ENCODE assay signal across 15 cellular contexts in genomic region chr5:56668996-56669395, GRCh38.
DNase-seq lines count a peak whose midpoint lies in the region; ATAC-seq and TF ChIP-seq lines count a peak whose summit lies in the region.
"Had no signal": no experiment of that assay in that cellular context is flagged by ENCODE, and none has a peak within 500 bp of the region (broad histone marks: within the 10 kb centered on the region; RNA-seq: fewer than 3 reads in every experiment).

No MANE protein-coding gene starts in this region.

- TF ChIP-seq CTCF in colonic mucosa (IDR thresholded peaks at IDR 0.05) = no peak

- no peaks in the 10 kb centered on the region for H3K9me3 ChIP-seq in colonic mucosa

- H3K4me3 ChIP-seq in colonic mucosa = no peak overlapping the region
- no peak overlapping the region for H3K4me3 ChIP-seq in skin epidermis
- H3K4me3 ChIP-seq: MG63 had no signal

- H3K27me3 ChIP-seq in colonic mucosa = no peaks in the 10 kb centered on the region
- H3K27me3 ChIP-seq: MG63 had no signal

- H3K27ac Mint-ChIP-seq in T-helper 2 cell treated with Interferon-gamma antibody and Interleukin-4, amounts not matched to agents 5 μg/mL and 100 μg/mL, for 36 hours = no peak overlapping the region
- H3K27ac Mint-ChIP-seq: activated naive CD4-positive, alpha-beta T cell treated with anti-CD3 and anti-CD28 coated beads for 36 hours had no signal

- H3K4me1 Mint-ChIP-seq in T-helper 2 cell treated with Interferon-gamma antibody and Interleukin-4, amounts not matched to agents 5 μg/mL and 100 μg/mL, for 36 hours (ENCODE audit: low read depth) = peaks cover 47% of the 10 kb centered on the region

- no peaks in the 10 kb centered on the region for H3K36me3 ChIP-seq in colonic mucosa
- H3K36me3 ChIP-seq: MG63 had no signal

- H3K4me3 Mint-ChIP-seq in T-helper 2 cell treated with Interferon-gamma antibody and Interleukin-4, amounts not matched to agents 5 μg/mL and 100 μg/mL, for 36 hours = no peak overlapping the region
- H3K4me3 Mint-ChIP-seq: activated naive CD4-positive, alpha-beta T cell treated with anti-CD3 and anti-CD28 coated beads for 36 hours had no signal

- DNase-seq in DMS153 (lab: John Stamatoyannopoulos, UW) = peak; percentile 15
- no peak for DNase-seq in DMS153 treated with DMSO at 0.1 percent for 48 hours (lab: John Stamatoyannopoulos, UW; ENCODE audit: unreplicated experiment)
- peak; percentile 57 for DNase-seq in NCI-H345 (lab: John Stamatoyannopoulos, UW)
- no peak for DNase-seq in colonic mucosa
- DNase-seq in T-helper 2 cell treated with Interferon-gamma antibody and Interleukin-4, amounts not matched to agents 5 μg/mL and 100 μg/mL, for 36 hours (ENCODE audit: low spot score) = no peak
- DNase-seq: activated CD4-positive, alpha-beta T cell treated with anti-CD3 and anti-CD28 coated beads for 1 hour; activated naive CD4-positive, alpha-beta T cell treated with anti-CD3 and anti-CD28 coated beads for 36 hours; MG63; posterior cingulate gyrus; stimulated activated CD4-positive, alpha-beta T cell treated with anti-CD3 and anti-CD28 coated beads, Interleukin-15, amount 100 ng/mL, for 24 hours had no signal

- peaks cover 14% of the 10 kb centered on the region for H3K27me3 Mint-ChIP-seq in T-helper 2 cell treated with Interferon-gamma antibody and Interleukin-4, amounts not matched to agents 5 μg/mL and 100 μg/mL, for 36 hours (ENCODE audit: low read depth)

- peak overlapping the region; percentile 28 for H3K27ac ChIP-seq in colonic mucosa
- peak overlapping the region in 14 of 21 experiments; percentile 1 to 82 (median 64) for H3K27ac ChIP-seq in skin epidermis
- H3K27ac ChIP-seq: 22Rv1 had no signal

- peaks cover 9% of the 10 kb centered on the region for H3K36me3 Mint-ChIP-seq in T-helper 2 cell treated with Interferon-gamma antibody and Interleukin-4, amounts not matched to agents 5 μg/mL and 100 μg/mL, for 36 hours (ENCODE audit: low read depth)

- no peaks in the 10 kb centered on the region for H3K4me1 ChIP-seq in colonic mucosa

- H3K9ac ChIP-seq in colonic mucosa (ENCODE audit: low read depth in 2 of 2, low read length in 2 of 2) = no peak overlapping the region

- ATAC-seq in GM21737 (IDR thresholded peaks at IDR 0.05; ENCODE audit: unreplicated experiment) (no peak), GM21447 (IDR thresholded peaks at IDR 0.05; ENCODE audit: unreplicated experiment) (no peak)
- ATAC-seq: Panc1 had no signal

- H3K9me3 Mint-ChIP-seq in T-helper 2 cell treated with Interferon-gamma antibody and Interleukin-4, amounts not matched to agents 5 μg/mL and 100 μg/mL, for 36 hours = peaks cover 12% of the 10 kb centered on the region

- intact Hi-C loops in colonic mucosa (cut with DNase I) = no loop called here

Comparison
In these comparisons a context has a peak if more than half of its experiments do, and no peak if none do; other contexts are left out.
1. DNase-seq: peak in DMS153 (single experiment) and NCI-H345 (single experiment); none in DMS153 treated with DMSO at 0.1 percent for 48 hours (single experiment), colonic mucosa (single experiment) and T-helper 2 cell treated with Interferon-gamma antibody and Interleukin-4, amounts not matched to agents 5 μg/mL and 100 μg/mL, for 36 hours (single experiment).